ENCODE assay signal across 10 cellular contexts in genomic region chr20:63850689-63851547, GRCh38. TPM values are rescaled to one million over a fixed set of nuclear protein-coding genes. Genes with fewer than 3 reads are reported as not detected.
DNase-seq lines count a peak whose midpoint lies in the region; ATAC-seq lines count a peak whose summit lies in the region.
"Had no signal": no experiment of that assay in that cellular context is flagged by ENCODE, and none has a peak within 500 bp of the region (broad histone marks: within the 10 kb centered on the region; RNA-seq: fewer than 3 reads in every experiment).

No MANE protein-coding gene starts in this region.

- H3K4me3 Mint-ChIP-seq in activated T-cell treated with anti-CD3 and anti-CD28 coated beads, Interleukin-2, amount 50 U/mL, for 4 hours = no peak overlapping the region
- H3K4me3 Mint-ChIP-seq in stimulated activated naive B cell treated with anti-CD40 and anti-IgM and Interleukin-4, amounts not matched to agents 10 μg/mL and 1 μg/mL and 100 μg/mL, for 72 hours = peak overlapping the region; percentile 17 to 30

- peak overlapping the region; percentile 89 for H3K27ac Mint-ChIP-seq in stimulated activated naive B cell treated with anti-CD40 and anti-IgM and Interleukin-4, amounts not matched to agents 10 μg/mL and 1 μg/mL and 100 μg/mL, for 72 hours

- H3K9me3 Mint-ChIP-seq in activated T-cell treated with anti-CD3 and anti-CD28 coated beads, Interleukin-2, amount 50 U/mL, for 4 hours = no peaks in the 10 kb centered on the region
- H3K9me3 Mint-ChIP-seq in stimulated activated naive B cell treated with anti-CD40 and anti-IgM and Interleukin-4, amounts not matched to agents 10 μg/mL and 1 μg/mL and 100 μg/mL, for 72 hours = peaks cover 0 to 1% of the 10 kb centered on the region in 2 donors

- H3K36me3 Mint-ChIP-seq in activated T-cell treated with anti-CD3 and anti-CD28 coated beads, Interleukin-2, amount 50 U/mL, for 4 hours (ENCODE audit: insufficient read depth) = no peaks in the 10 kb centered on the region
- H3K36me3 Mint-ChIP-seq in stimulated activated naive B cell treated with anti-CD40 and anti-IgM and Interleukin-4, amounts not matched to agents 10 μg/mL and 1 μg/mL and 100 μg/mL, for 72 hours = peaks cover 0 to 4% of the 10 kb centered on the region in 2 donors

- DNase-seq in activated T-cell treated with anti-CD3 and anti-CD28 coated beads for 24 hours (ENCODE audit: low read depth) (peak; percentile 51), GF-D8 (lab: John Stamatoyannopoulos, UW) (no peak), NCI-H2227 (lab: John Stamatoyannopoulos, UW; ENCODE audit: unreplicated experiment) (no peak), HPDE6-E6E7 (ENCODE audit: extremely low spot score) (no peak)
- no peak for DNase-seq in activated T-cell treated with anti-CD3 and anti-CD28 coated beads, Interleukin-2, amount 50 U/mL, for 1 hour
- DNase-seq in activated T-cell treated with anti-CD3 and anti-CD28 coated beads, Interleukin-2, amount 50 U/mL, for 4 hours = no peak
- DNase-seq in stimulated activated naive B cell treated with anti-CD40 and anti-IgM and Interleukin-4, amounts not matched to agents 10 μg/mL and 1 μg/mL and 100 μg/mL, for 72 hours = peak; percentile 79
- DNase-seq: hippocampal formation had no signal

- H3K4me1 Mint-ChIP-seq in activated T-cell treated with anti-CD3 and anti-CD28 coated beads, Interleukin-2, amount 50 U/mL, for 4 hours (ENCODE audit: low read depth) = peaks cover 11% of the 10 kb centered on the region
- H3K4me1 Mint-ChIP-seq in stimulated activated naive B cell treated with anti-CD40 and anti-IgM and Interleukin-4, amounts not matched to agents 10 μg/mL and 1 μg/mL and 100 μg/mL, for 72 hours = peaks cover 24 to 40% of the 10 kb centered on the region in 2 donors

- peak; percentile 79 for ATAC-seq in HG02885 (IDR thresholded peaks at IDR 0.05; ENCODE audit: poor library complexity, unreplicated experiment)
- peak; percentile 83 to 91 for ATAC-seq in activated T-cell treated with anti-CD3 and anti-CD28 coated beads, Interleukin-2, amount 50 U/mL, for 4 hours
- ATAC-seq in stimulated activated naive B cell treated with anti-CD40 and anti-IgM and Interleukin-4, amounts not matched to agents 10 μg/mL and 1 μg/mL and 100 μg/mL, for 72 hours (replicated peaks) = peak; percentile 92 to 94

- peaks cover 27% of the 10 kb centered on the region for H3K27me3 Mint-ChIP-seq in activated T-cell treated with anti-CD3 and anti-CD28 coated beads, Interleukin-2, amount 50 U/mL, for 4 hours (ENCODE audit: low read depth)
- H3K27me3 Mint-ChIP-seq in stimulated activated naive B cell treated with anti-CD40 and anti-IgM and Interleukin-4, amounts not matched to agents 10 μg/mL and 1 μg/mL and 100 μg/mL, for 72 hours = peaks cover 20 to 28% of the 10 kb centered on the region in 2 donors

RNA-seq across cellular contexts. Expression of gene ABHD16B, which starts 10.4 kb away (rescaled TPM):
- not detected for total RNA-seq in activated T-cell treated with anti-CD3 and anti-CD28 coated beads, Interleukin-2, amount 50 U/mL, for 4 hours
- total RNA-seq: LHCN-M2 had no signal

RNA-seq across cellular contexts. Expression of gene TPD52L2, which starts 14.2 kb away (rescaled TPM):
- 10 to 100 TPM; 87.4 to 95.0 (median 89.3) TPM for total RNA-seq in activated T-cell treated with anti-CD3 and anti-CD28 coated beads, Interleukin-2, amount 50 U/mL, for 4 hours

RNA-seq across cellular contexts. Expression of gene ZBTB46, which starts 19.9 kb away (rescaled TPM):
- total RNA-seq in activated T-cell treated with anti-CD3 and anti-CD28 coated beads, Interleukin-2, amount 50 U/mL, for 4 hours = 1 to 10 TPM in 2 of 3 donors, under 1 TPM in 1; 0.89 to 3.8 (median 2.2) TPM

RNA-seq across cellular contexts. Expression of gene DNAJC5, which starts 44.0 kb away (rescaled TPM):
- total RNA-seq in activated T-cell treated with anti-CD3 and anti-CD28 coated beads, Interleukin-2, amount 50 U/mL, for 4 hours = 10 to 100 TPM; 37.2 to 38.5 (median 37.8) TPM

Comparison
In these comparisons a context has a peak if more than half of its experiments do, and no peak if none do; other contexts are left out.
1. DNase-seq: peak in activated T-cell treated with anti-CD3 and anti-CD28 coated beads for 24 hours (single experiment) and stimulated activated naive B cell treated with anti-CD40 and anti-IgM and Interleukin-4, amounts not matched to agents 10 μg/mL and 1 μg/mL and 100 μg/mL, for 72 hours (single experiment); none in activated T-cell treated with anti-CD3 and anti-CD28 coated beads, Interleukin-2, amount 50 U/mL, for 1 hour (single experiment), activated T-cell treated with anti-CD3 and anti-CD28 coated beads, Interleukin-2, amount 50 U/mL, for 4 hours (single experiment), GF-D8 (single experiment), NCI-H2227 (single experiment) and HPDE6-E6E7 (single experiment).
2. Peak in every context shown above with its lines, with median percentiles within 50 percentile points of each other: ATAC-seq.